Comparison of ENCODE assay signal across 29 cellular contexts in the genomic region with DNA sequence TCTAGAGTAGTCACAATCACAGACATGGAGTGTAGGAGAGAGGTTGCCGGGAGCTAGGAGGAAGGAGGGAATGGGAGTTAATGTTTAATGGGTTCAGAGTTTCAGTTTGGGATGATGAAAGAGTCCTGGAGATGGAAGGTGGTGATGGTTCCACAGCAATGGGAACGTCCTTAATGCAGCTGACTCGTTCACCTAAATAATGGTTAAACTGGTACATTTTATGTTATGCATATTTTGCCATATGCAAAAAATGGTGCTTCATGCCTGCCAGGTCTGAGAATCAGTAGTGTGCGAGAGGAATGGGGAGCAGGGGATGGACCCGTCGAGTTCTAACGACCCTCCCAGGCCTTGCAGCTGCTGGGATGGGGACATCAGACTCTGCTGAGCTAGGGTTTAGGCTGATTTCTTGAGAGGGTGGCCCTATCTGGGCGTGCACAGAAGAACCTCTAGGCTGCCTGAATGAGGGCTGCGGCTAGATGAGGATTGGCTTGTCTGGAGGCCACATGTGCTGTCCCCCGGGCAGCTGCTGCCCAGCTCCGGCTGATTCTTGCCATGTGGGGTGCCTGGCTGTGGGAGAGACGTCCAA.
DNase-seq lines count a peak whose midpoint lies in the region; ATAC-seq and TF ChIP-seq lines count a peak whose summit lies in the region.
"Had no signal": no experiment of that assay in that cellular context is flagged by ENCODE, and none has a peak within 500 bp of the region (broad histone marks: within the 10 kb centered on the region; RNA-seq: fewer than 3 reads in every experiment).

No MANE protein-coding gene starts in this region.

- no peaks in the 10 kb centered on the region for H3K9me3 Mint-ChIP-seq in natural killer cell treated with Interleukin-12 subunit alpha and Interleukin-12 subunit beta and Interleukin-15 and Interleukin-18, amount 100 ng/mL, for 72 hours
- H3K9me3 Mint-ChIP-seq: activated CD4-positive, alpha-beta T cell treated with anti-CD3 and anti-CD28 coated beads, Interleukin-2, amount 10 ng/mL, durations not matched to agents 24 days and 14 days; activated naive CD4-positive, alpha-beta T cell treated with anti-CD3 and anti-CD28 coated beads, Interleukin-2, amount 50 U/mL, for 24 hours; nephron had no signal

- H3K36me3 Mint-ChIP-seq in natural killer cell treated with Interleukin-12 subunit alpha and Interleukin-12 subunit beta and Interleukin-15 and Interleukin-18, amount 100 ng/mL, for 72 hours: no peaks in the 10 kb centered on the region
- H3K36me3 Mint-ChIP-seq: activated naive CD4-positive, alpha-beta T cell treated with anti-CD3 and anti-CD28 coated beads, Interleukin-2, amount 50 U/mL, for 24 hours had no signal

- H3K27me3 ChIP-seq in A673 (replicated peaks; ENCODE audit: insufficient read depth, low read depth, low read length, poor library complexity) (no peaks in the 10 kb centered on the region), hepatocyte (no peaks in the 10 kb centered on the region), neuronal stem cell (ENCODE audit: control insufficient read depth in 3 of 3, insufficient read depth in 3 of 3, low read depth in 1 of 3, low read length in 3 of 3) (no peaks in the 10 kb centered on the region)
- H3K27me3 ChIP-seq: BE2C, brain microvascular endothelial cell, pancreas, spleen, stomach had no signal

- CTCF ChIA-PET in A673 (lab: Charles Lee): no interaction called here

- H3K4me3 ChIP-seq in A673 (ENCODE audit: low read depth, low read length, poor library complexity, severe bottlenecking) (no peak overlapping the region), hepatocyte (no peak overlapping the region), neuronal stem cell (ENCODE audit: low read length in 2 of 2) (no peak overlapping the region)
- H3K4me3 ChIP-seq: pancreas, spleen, stomach had no signal

- H3K4me2 ChIP-seq in hepatocyte (no peak overlapping the region), neuronal stem cell (ENCODE audit: insufficient read depth, low read length, poor library complexity, severe bottlenecking) (no peak overlapping the region)

- POLR2A ChIA-PET in A673 (lab: Charles Lee; ENCODE audit: low non-redundant PET): no interaction called here

- H2BK12ac ChIP-seq in neuronal stem cell (ENCODE audit: low read length): no peak overlapping the region

- DNase-seq in A673 (ENCODE audit: low spot score): no peak
- peak; percentile 54 for DNase-seq in HuH-7.5 (ENCODE audit: low spot score)
- peak; percentile 34 for DNase-seq in hepatocyte (ENCODE audit: low spot score)
- DNase-seq in neuronal stem cell (ENCODE audit: low spot score): no peak
- DNase-seq in dermis blood vessel endothelial cell: no peak
- no peak for DNase-seq in C1 segment of cervical spinal cord (lab: John Stamatoyannopoulos, UW)
- DNase-seq in NCI-H446 treated with DMSO at 0.1 percent for 48 hours (lab: John Stamatoyannopoulos, UW): no peak
- DNase-seq in natural killer cell treated with Interleukin-12 subunit alpha and Interleukin-12 subunit beta and Interleukin-15 and Interleukin-18, amount 100 ng/mL, for 72 hours (ENCODE audit: low spot score): no peak
- DNase-seq: activated CD4-positive, alpha-beta T cell treated with anti-CD3 and anti-CD28 coated beads, Interleukin-2, amount 10 ng/mL, durations not matched to agents 24 days and 14 days; activated CD8-positive, alpha-beta memory T cell treated with anti-CD3 and anti-CD28 coated beads for 24 hours; activated T-cell treated with anti-CD3 and anti-CD28 coated beads for 4 hours; amygdala; BE2C; brain microvascular endothelial cell; DMS153; effector memory CD4-positive, alpha-beta T cell; erythroblast; left ventricle myocardium superior; NCI-H2107; NCI-H345; pancreas; SIG-M5; spleen; stimulated activated CD4-positive, alpha-beta T cell treated with anti-CD3 and anti-CD28 coated beads, Interleukin-2, amount 100 ng/mL, for 24 hours; stimulated activated CD8-positive, alpha-beta memory T cell treated with anti-CD3 and anti-CD28 coated beads, Interleukin-4, amount 100 ng/mL, for 48 hours; stomach; T1000 had no signal

- H3K9ac ChIP-seq in neuronal stem cell (ENCODE audit: low read depth, low read length, poor library complexity): no peak overlapping the region

- WGBS in hepatocyte (ENCODE audit: low lambda C conversion rate, missing lambda C conversion rate): 80% methylated on average over 12 of the region's 12 CpGs
- whole genome bisulfite sequencing in neuronal stem cell (ENCODE audit: extremely low coverage in 2 of 2, insufficient read length in 2 of 2, insufficient replicate concordance in 1 of 2), 2 donors: no CpG with 5 or more reads among the region's 12 CpGs

- BruUV-seq in A673 (replicated peaks; lab: Mats Ljungman, UMichigan): no TSS peak

- H3K4me3 Mint-ChIP-seq in natural killer cell treated with Interleukin-12 subunit alpha and Interleukin-12 subunit beta and Interleukin-15 and Interleukin-18, amount 100 ng/mL, for 72 hours: no peak overlapping the region
- H3K4me3 Mint-ChIP-seq: activated CD4-positive, alpha-beta T cell treated with anti-CD3 and anti-CD28 coated beads, Interleukin-2, amount 10 ng/mL, durations not matched to agents 24 days and 14 days; activated naive CD4-positive, alpha-beta T cell treated with anti-CD3 and anti-CD28 coated beads, Interleukin-2, amount 50 U/mL, for 24 hours; nephron had no signal

- no peak overlapping the region for H2BK120ac ChIP-seq in neuronal stem cell (ENCODE audit: low read depth, low read length)

- H3K9me2 ChIP-seq in hepatocyte (replicated peaks; ENCODE audit: insufficient read depth): no peaks in the 10 kb centered on the region

- peak overlapping the region; percentile 50 for H3K18ac ChIP-seq in neuronal stem cell (ENCODE audit: low read length)

- no peak for ATAC-seq in natural killer cell treated with Interleukin-12 subunit alpha and Interleukin-12 subunit beta and Interleukin-15 and Interleukin-18, amount 100 ng/mL, for 72 hours
- ATAC-seq: left ventricle myocardium superior, pancreas had no signal

- no peak overlapping the region for H2BK15ac ChIP-seq in neuronal stem cell (ENCODE audit: low read length)

- H2AK5ac ChIP-seq in neuronal stem cell (ENCODE audit: low read depth, low read length): peak overlapping the region; percentile 38

- H3K4ac ChIP-seq in neuronal stem cell (ENCODE audit: low read length): no peak overlapping the region

- peaks cover 57% of the 10 kb centered on the region for H3K79me2 ChIP-seq in hepatocyte

- no peak overlapping the region for H2BK5ac ChIP-seq in neuronal stem cell (ENCODE audit: low read length)

- peaks cover 4% of the 10 kb centered on the region for H3K79me1 ChIP-seq in neuronal stem cell (ENCODE audit: low read depth, low read length)

- peaks cover 0 to 3% of the 10 kb centered on the region in 2 donors for H3K27me3 Mint-ChIP-seq in natural killer cell treated with Interleukin-12 subunit alpha and Interleukin-12 subunit beta and Interleukin-15 and Interleukin-18, amount 100 ng/mL, for 72 hours
- H3K27me3 Mint-ChIP-seq: activated CD4-positive, alpha-beta T cell treated with anti-CD3 and anti-CD28 coated beads, Interleukin-2, amount 10 ng/mL, durations not matched to agents 24 days and 14 days; activated naive CD4-positive, alpha-beta T cell treated with anti-CD3 and anti-CD28 coated beads, Interleukin-2, amount 50 U/mL, for 24 hours had no signal

- H3K9me3 ChIP-seq in A673 (ENCODE audit: low read depth, low read length, poor library complexity, severe bottlenecking): peaks cover 6% of the 10 kb centered on the region
- H3K9me3 ChIP-seq in hepatocyte (ENCODE audit: low read depth): no peaks in the 10 kb centered on the region
- peaks cover 3 to 6% of the 10 kb centered on the region in 2 donors for H3K9me3 ChIP-seq in neuronal stem cell (replicated peaks in 1 of 2; ENCODE audit: control insufficient read depth in 2 of 2, insufficient read depth in 1 of 2, low read depth in 1 of 2, low read length in 2 of 2)
- H3K9me3 ChIP-seq: BE2C, pancreas, spleen, stomach had no signal

- no peak overlapping the region for H3K23ac ChIP-seq in neuronal stem cell (ENCODE audit: low read depth, low read length, poor library complexity)

- no peak overlapping the region for H4K91ac ChIP-seq in neuronal stem cell (ENCODE audit: low read depth, low read length, poor library complexity)

- TF ChIP-seq CTCF in A673 (conservative IDR thresholded peaks at IDR 0.05; ENCODE audit: low read depth, low read length) (no peak), hepatocyte (IDR thresholded peaks at IDR 0.05; ENCODE audit: poor library complexity) (no peak)

- no peak overlapping the region for H3K27ac Mint-ChIP-seq in natural killer cell treated with Interleukin-12 subunit alpha and Interleukin-12 subunit beta and Interleukin-15 and Interleukin-18, amount 100 ng/mL, for 72 hours
- H3K27ac Mint-ChIP-seq: activated CD4-positive, alpha-beta T cell treated with anti-CD3 and anti-CD28 coated beads, Interleukin-2, amount 10 ng/mL, durations not matched to agents 24 days and 14 days; activated naive CD4-positive, alpha-beta T cell treated with anti-CD3 and anti-CD28 coated beads, Interleukin-2, amount 50 U/mL, for 24 hours; nephron had no signal

- H3K4me1 ChIP-seq in A673 (ENCODE audit: insufficient read depth, low read length, poor library complexity, severe bottlenecking) (peaks cover 34% of the 10 kb centered on the region), hepatocyte (ENCODE audit: insufficient read depth) (peaks cover 12% of the 10 kb centered on the region), neuronal stem cell (ENCODE audit: control insufficient read depth in 2 of 2, insufficient read depth in 1 of 2, low read depth in 1 of 2, low read length in 2 of 2) (peaks cover 10 to 52% of the 10 kb centered on the region in 2 donors)
- H3K4me1 ChIP-seq: BE2C, pancreas had no signal

- H2AFZ ChIP-seq in hepatocyte (no peak overlapping the region), neuronal stem cell (ENCODE audit: low read length) (no peak overlapping the region)

- H3K14ac ChIP-seq in neuronal stem cell (ENCODE audit: low read length): no peak overlapping the region

- peaks cover 17 to 31% of the 10 kb centered on the region in 2 donors for H3K4me1 Mint-ChIP-seq in natural killer cell treated with Interleukin-12 subunit alpha and Interleukin-12 subunit beta and Interleukin-15 and Interleukin-18, amount 100 ng/mL, for 72 hours (ENCODE audit: low read depth in 2 of 2)

- no peaks in the 10 kb centered on the region for H4K20me1 ChIP-seq in hepatocyte (ENCODE audit: insufficient read depth, poor library complexity, severe bottlenecking)

- H3K36me3 ChIP-seq in A673 (ENCODE audit: insufficient read depth, low read length, poor library complexity, severe bottlenecking) (peaks cover 4% of the 10 kb centered on the region), hepatocyte (replicated peaks; ENCODE audit: insufficient read depth, low read depth) (no peaks in the 10 kb centered on the region), neuronal stem cell (replicated peaks in 1 of 2; ENCODE audit: control insufficient read depth in 2 of 2, insufficient read depth in 2 of 2, low read length in 2 of 2) (peaks cover 0 to 3% of the 10 kb centered on the region in 2 donors)
- H3K36me3 ChIP-seq: BE2C, brain microvascular endothelial cell, pancreas had no signal

- peak overlapping the region; percentile 26 for H3K27ac ChIP-seq in A673 (ENCODE audit: low read depth, low read length, poor library complexity, severe bottlenecking)
- H3K27ac ChIP-seq in hepatocyte: peak overlapping the region; percentile 36
- no peak overlapping the region for H3K27ac ChIP-seq in neuronal stem cell (replicated peaks; ENCODE audit: low read length)
- H3K27ac ChIP-seq: brain microvascular endothelial cell, pancreas, spleen, stomach had no signal

- intact Hi-C loops in A673 (cut with micrococcal nuclease; ENCODE audit: unreplicated experiment): no loop called here

- no peak overlapping the region for H4K8ac ChIP-seq in neuronal stem cell (ENCODE audit: low read depth, low read length)

Comparison
In these comparisons a context has a peak if more than half of its experiments do, and no peak if none do; other contexts are left out.
1. DNase-seq: peak in HuH-7.5 (single experiment) and hepatocyte (single experiment); none in A673 (single experiment), neuronal stem cell (single experiment), dermis blood vessel endothelial cell (single experiment), C1 segment of cervical spinal cord (0 of 14), NCI-H446 treated with DMSO at 0.1 percent for 48 hours (single experiment) and natural killer cell treated with Interleukin-12 subunit alpha and Interleukin-12 subunit beta and Interleukin-15 and Interleukin-18, amount 100 ng/mL, for 72 hours (single experiment).